ENCODE assay signal across 9 cellular contexts in the genomic region with DNA sequence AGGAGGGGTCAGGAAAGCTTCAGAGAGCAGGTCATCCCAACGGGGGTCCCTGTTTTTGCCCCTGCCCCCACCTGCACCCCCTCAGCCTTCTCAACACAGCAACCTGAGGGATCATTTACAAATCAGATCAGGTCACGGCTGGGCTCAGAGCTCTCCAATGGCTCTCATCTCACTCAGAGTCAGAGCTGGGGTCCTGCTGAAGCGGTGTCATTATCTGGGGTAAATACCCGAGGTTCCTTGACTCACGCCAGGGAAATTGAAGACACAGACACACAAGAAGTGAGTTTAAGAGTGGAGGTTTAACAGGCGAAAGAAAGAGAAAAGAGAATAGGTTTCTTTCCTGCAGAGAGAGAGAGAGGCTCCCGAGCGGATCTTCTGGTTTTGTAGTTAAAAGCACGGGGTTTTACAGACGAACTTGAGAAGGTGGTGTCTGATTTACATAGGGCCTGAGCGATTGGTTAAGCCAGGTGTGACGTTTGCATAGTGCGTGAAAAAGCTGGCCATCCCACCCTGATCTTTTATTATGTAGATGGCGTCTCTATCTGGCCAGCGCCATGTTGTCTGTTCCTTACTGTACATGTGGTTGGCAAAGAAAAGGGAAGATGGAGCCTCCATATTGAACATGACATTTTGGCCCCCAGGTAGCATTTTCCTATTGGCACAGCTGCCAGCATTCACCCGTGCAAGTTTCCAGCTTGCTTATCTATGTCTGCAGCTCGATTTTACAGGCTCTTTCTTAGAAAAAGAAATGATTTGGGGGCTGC. TPM values are rescaled to one million over a fixed set of nuclear protein-coding genes. Genes with fewer than 3 reads are reported as not detected.
DNase-seq lines count a peak whose midpoint lies in the region; ATAC-seq and TF ChIP-seq lines count a peak whose summit lies in the region.
"Had no signal": no experiment of that assay in that cellular context is flagged by ENCODE, and none has a peak within 500 bp of the region (broad histone marks: within the 10 kb centered on the region; RNA-seq: fewer than 3 reads in every experiment).

No MANE protein-coding gene starts in this region.

- no peak for TF ChIP-seq CTCF in natural killer cell (IDR thresholded peaks at IDR 0.05)

- in situ Hi-C loops in GM23248 (cut with MboI) = loop anchor here (10.0 kb wide), 1 partner anchor 149 kb away; no protein-coding TSS in a partner anchor

- H3K9me3 ChIP-seq in BLaER1 treated with 17β-estradiol and CSF1 and Interleukin-3, amounts not matched to agents 10 nM and 100 nM (replicated peaks in 1 of 11) = peaks cover 0 to 12% (median 0%) of the 10 kb centered on the region in 11 experiments; a peak in 6 of 22 replicates
- no peaks in the 10 kb centered on the region for H3K9me3 ChIP-seq in GM23248 (ENCODE audit: low read depth)

- intact Hi-C loops in natural killer cell (cut with micrococcal nuclease) = no loop called here

- H3K27me3 Mint-ChIP-seq in natural killer cell (ENCODE audit: low read depth in 2 of 2) = no peaks in the 10 kb centered on the region

- no peak overlapping the region for H3K4me3 ChIP-seq in BLaER1 treated with 17β-estradiol and CSF1 and Interleukin-3, amounts not matched to agents 10 nM and 100 nM
- no peak overlapping the region for H3K4me3 ChIP-seq in GM23248

- H3K9ac ChIP-seq in BLaER1 treated with 17β-estradiol and CSF1 and Interleukin-3, amounts not matched to agents 10 nM and 100 nM = no peak overlapping the region
- H3K9ac ChIP-seq in GM23248 = no peak overlapping the region

- peak overlapping the region; percentile 75 to 88 for H3K27ac Mint-ChIP-seq in natural killer cell
- H3K27ac Mint-ChIP-seq: stimulated activated naive CD8-positive, alpha-beta T cell treated with anti-CD3 and anti-CD28 coated beads, Interleukin-15, Interleukin-2, amounts not matched to agents 100 ng/mL and 50 ng/mL, for 24 hours had no signal

- DNase-seq in NCI-H774 (lab: John Stamatoyannopoulos, UW) (peak; percentile 94), natural killer cell (no peak), GM23248 (no peak), NCI-H1092 treated with DMSO at 0.1 percent for 48 hours (lab: John Stamatoyannopoulos, UW) (no peak)

- H3K4me1 Mint-ChIP-seq in natural killer cell = peaks cover 47 to 50% of the 10 kb centered on the region in 2 donors

- no peaks in the 10 kb centered on the region for H3K36me3 Mint-ChIP-seq in natural killer cell

- peak overlapping the region; percentile 38 for H3K4me3 Mint-ChIP-seq in natural killer cell
- H3K4me3 Mint-ChIP-seq: stimulated activated naive CD8-positive, alpha-beta T cell treated with anti-CD3 and anti-CD28 coated beads, Interleukin-15, Interleukin-2, amounts not matched to agents 100 ng/mL and 50 ng/mL, for 24 hours had no signal

- ATAC-seq in esophagus mucosa = peak; percentile 79
- no peak for ATAC-seq in natural killer cell
- ATAC-seq in HG03039 (IDR thresholded peaks at IDR 0.05; ENCODE audit: unreplicated experiment) = no peak
- no peak for ATAC-seq in GM19023 (IDR thresholded peaks at IDR 0.05; ENCODE audit: unreplicated experiment)

- H3K4me2 ChIP-seq in BLaER1 treated with 17β-estradiol and CSF1 and Interleukin-3, amounts not matched to agents 10 nM and 100 nM = peak overlapping the region; percentile 42 to 73 (median 63); a peak in 19 of 22 replicates
- no peak overlapping the region for H3K4me2 ChIP-seq in GM23248 (ENCODE audit: unreplicated experiment)

- H3K79me2 ChIP-seq in GM23248 (ENCODE audit: insufficient read depth) = no peaks in the 10 kb centered on the region

- H3K9me3 Mint-ChIP-seq in natural killer cell = no peaks in the 10 kb centered on the region
- H3K9me3 Mint-ChIP-seq: stimulated activated naive CD8-positive, alpha-beta T cell treated with anti-CD3 and anti-CD28 coated beads, Interleukin-15, Interleukin-2, amounts not matched to agents 100 ng/mL and 50 ng/mL, for 24 hours had no signal

- peak overlapping the region in 1 of 11 experiments; percentile 9; a peak in 1 of 22 replicates for H3K27ac ChIP-seq in BLaER1 treated with 17β-estradiol and CSF1 and Interleukin-3, amounts not matched to agents 10 nM and 100 nM
- no peak overlapping the region for H3K27ac ChIP-seq in GM23248

- no peak overlapping the region for H2AFZ ChIP-seq in GM23248

- no peaks in the 10 kb centered on the region for H3K36me3 ChIP-seq in BLaER1 treated with 17β-estradiol and CSF1 and Interleukin-3, amounts not matched to agents 10 nM and 100 nM
- H3K36me3 ChIP-seq in GM23248 (ENCODE audit: low read depth) = no peaks in the 10 kb centered on the region

- no peaks in the 10 kb centered on the region for H3K27me3 ChIP-seq in BLaER1 treated with 17β-estradiol and CSF1 and Interleukin-3, amounts not matched to agents 10 nM and 100 nM
- no peaks in the 10 kb centered on the region for H3K27me3 ChIP-seq in GM23248 (replicated peaks; ENCODE audit: insufficient read depth)

- no peaks in the 10 kb centered on the region for H3F3A ChIP-seq in GM23248 (ENCODE audit: insufficient read depth)

- H3K9me2 ChIP-seq in GM23248 (ENCODE audit: insufficient read depth) = no peaks in the 10 kb centered on the region

- H4K20me1 ChIP-seq in BLaER1 treated with 17β-estradiol and CSF1 and Interleukin-3, amounts not matched to agents 10 nM and 100 nM = no peaks in the 10 kb centered on the region
- H4K20me1 ChIP-seq in GM23248 (ENCODE audit: insufficient read depth) = no peaks in the 10 kb centered on the region

- 77 to 78% methylated on average over 17 of the region's 17 CpGs for WGBS in GM23248 (ENCODE audit: low coverage in 1 of 2, low lambda C conversion rate in 2 of 2, missing lambda C conversion rate in 2 of 2), 2 experiments

- peaks cover 43 to 74% (median 63%) of the 10 kb centered on the region in 10 experiments for H3K4me1 ChIP-seq in BLaER1 treated with 17β-estradiol and CSF1 and Interleukin-3, amounts not matched to agents 10 nM and 100 nM
- no peaks in the 10 kb centered on the region for H3K4me1 ChIP-seq in GM23248 (ENCODE audit: insufficient read depth)

RNA-seq across cellular contexts. Expression of gene WSB1, which starts 51.4 kb away (rescaled TPM):
- 79.4 TPM for total RNA-seq in esophagus mucosa
- total RNA-seq in natural killer cell = 100 to 1,000 TPM; 124 to 205 (median 187) TPM
- total RNA-seq in GM23248 (2014; rRNA removed; shearing (Covaris generic)) = 127 and 155 TPM in 2 replicates
- polyA plus RNA-seq in GM23248 (2016; fragmentation: Nextera tagmentation; extraction: Ambion mirVana) = 116 and 135 TPM in 2 replicates
